In genomic region chr19:52296773-52297600, GRCh38 we compare ENCODE assay signal across 8 cellular contexts. TPM values are rescaled to one million over a fixed set of nuclear protein-coding genes. Genes with fewer than 3 reads are reported as not detected.
DNase-seq lines count a peak whose midpoint lies in the region; ATAC-seq and TF ChIP-seq lines count a peak whose summit lies in the region.

ZNF480 (plus strand) TSS chr19:52297169; CDS start chr19:52300413, 3,244 bp downstream.

- peak; percentile 61 for ATAC-seq in GM18909 (IDR thresholded peaks at IDR 0.05; ENCODE audit: poor library complexity, unreplicated experiment)

- H3K27me3 ChIP-seq in A673 (replicated peaks; ENCODE audit: insufficient read depth, low read depth, low read length, poor library complexity) (no peaks in the 10 kb centered on the region), OCI-LY1 (ENCODE audit: insufficient read depth, low read length) (no peaks in the 10 kb centered on the region)

- H3K27ac ChIP-seq in A673 (ENCODE audit: low read depth, low read length, poor library complexity, severe bottlenecking), result peak within 1 kb of the TSS; percentile 82
- peak within 1 kb of the TSS; percentile 79 for H3K27ac ChIP-seq in OCI-LY1 (ENCODE audit: low read depth, low read length, poor library complexity, severe bottlenecking)

- H3K4me3 ChIP-seq in A673 (ENCODE audit: low read depth, low read length, poor library complexity, severe bottlenecking), result peak within 1 kb of the TSS; percentile 64
- peak within 1 kb of the TSS; percentile 99 for H3K4me3 ChIP-seq in OCI-LY1 (ENCODE audit: low read depth, low read length, poor library complexity, severe bottlenecking)
- H3K4me3 ChIP-seq in epithelial cell of esophagus (ENCODE audit: low read length), result peak within 1 kb of the TSS; percentile 83

- H3K4me1 ChIP-seq in A673 (ENCODE audit: insufficient read depth, low read length, poor library complexity, severe bottlenecking) (peaks cover 6% of the 10 kb centered on the region), OCI-LY1 (ENCODE audit: insufficient read depth, low read length, severe bottlenecking) (peaks cover 14% of the 10 kb centered on the region)

- no peaks in the 10 kb centered on the region for H3F3A ChIP-seq in OCI-LY1 (ENCODE audit: insufficient read depth, low read length)

- POLR2A ChIA-PET in A673 (lab: Charles Lee; ENCODE audit: low non-redundant PET), result interaction anchor here (0.6 kb wide), 1 partner anchor 260 kb away, joined by 3 read pairs; no protein-coding TSS in a partner anchor

- no peaks in the 10 kb centered on the region for H3K9me2 ChIP-seq in OCI-LY1 (ENCODE audit: low read depth, low read length)

- TSS peak; percentile 63 for BruUV-seq in A673 (replicated peaks; lab: Mats Ljungman, UMichigan)

- peaks cover 30% of the 10 kb centered on the region for H3K36me3 ChIP-seq in A673 (ENCODE audit: insufficient read depth, low read length, poor library complexity, severe bottlenecking)
- peaks cover 42% of the 10 kb centered on the region for H3K36me3 ChIP-seq in OCI-LY1 (ENCODE audit: insufficient read depth, low read length)

- peak within 1 kb of the TSS; percentile 92 for H3K4me2 ChIP-seq in OCI-LY1 (ENCODE audit: low read length)

- DNase-seq in A673 (ENCODE audit: low spot score), result peak; percentile 80
- DNase-seq in HuH-7 (ENCODE audit: low spot score), result peak; percentile 72
- peak; percentile 64 for DNase-seq in activated T-cell treated with anti-CD3 and anti-CD28 coated beads for 24 hours (ENCODE audit: low read depth)
- DNase-seq in epithelial cell of esophagus (ENCODE audit: low read depth), result peak; percentile 76
- peak; percentile 80 for DNase-seq in middle frontal gyrus (ENCODE audit: extremely low spot score, low spot score)
- peak; percentile 55 to 59 for DNase-seq in stimulated activated CD8-positive, alpha-beta memory T cell treated with anti-CD3 and anti-CD28 coated beads, Interleukin-15, amount 100 ng/mL, for 4 hours (ENCODE audit: low read depth in 2 of 2)

- H3K9ac ChIP-seq in OCI-LY1 (ENCODE audit: low read length), result peak within 1 kb of the TSS; percentile 100

- peaks cover 9% of the 10 kb centered on the region for H3K9me3 ChIP-seq in A673 (ENCODE audit: low read depth, low read length, poor library complexity, severe bottlenecking)
- peaks cover 17% of the 10 kb centered on the region for H3K9me3 ChIP-seq in OCI-LY1 (ENCODE audit: low read length)

- peaks cover 6% of the 10 kb centered on the region; the same call in 1 of the 2 replicates for H3K79me2 ChIP-seq in OCI-LY1 (ENCODE audit: insufficient read depth, low read length)

- TF ChIP-seq CTCF in A673 (conservative IDR thresholded peaks at IDR 0.05; ENCODE audit: low read depth, low read length) (no peak), OCI-LY1 (IDR thresholded peaks at IDR 0.05; ENCODE audit: low read length) (0 out of 2 replicates have a peak, but pooled peaks have one; percentile 12), epithelial cell of esophagus (IDR thresholded peaks at IDR 0.05; ENCODE audit: insufficient read depth, low read depth, low read length, missing control alignments) (no peak)

- intact Hi-C loops in A673 (cut with micrococcal nuclease; ENCODE audit: unreplicated experiment), result no loop called here

- H2AFZ ChIP-seq in OCI-LY1 (ENCODE audit: low read length), result no peak within 1 kb of the TSS

- CTCF ChIA-PET in A673 (lab: Charles Lee), result no interaction called here

- H4K20me1 ChIP-seq in OCI-LY1 (ENCODE audit: insufficient read depth, low read length), result no peaks in the 10 kb centered on the region

RNA-seq across cellular contexts. Expression of gene ZNF480, which starts in this region (rescaled TPM):
- 19.4 and 20.7 TPM in 2 replicates for total RNA-seq in A673 (2021)

Comparison
In these comparisons a context has a peak if more than half of its experiments do, and no peak if none do; other contexts are left out.
1. Peak in every context shown above with its lines: DNase-seq, ATAC-seq, H3K4me3 ChIP-seq and H3K27ac ChIP-seq.